9 cellular contexts compared by ENCODE assay signal in the genomic region with DNA sequence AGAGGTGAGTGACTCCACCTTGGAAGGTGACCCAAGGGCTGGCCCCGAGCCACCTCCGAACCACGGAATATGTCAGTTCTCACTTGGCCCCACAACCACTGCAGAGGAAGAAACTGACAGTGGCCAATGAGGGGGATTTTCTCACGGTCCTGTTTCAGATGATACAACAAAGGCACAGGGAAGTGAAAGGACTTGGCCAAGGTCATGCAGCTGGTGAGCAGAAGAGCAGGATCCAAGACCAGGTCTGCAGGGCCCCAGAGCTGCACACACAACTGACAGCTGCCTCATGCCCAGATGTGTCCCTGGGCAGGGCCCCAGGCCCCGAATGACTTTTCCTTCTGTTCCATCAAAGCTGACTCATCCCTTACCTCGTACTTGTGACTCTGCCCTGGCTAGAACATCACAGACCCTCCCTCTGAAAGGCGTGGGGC. TPM values are rescaled to one million over a fixed set of nuclear protein-coding genes. Genes with fewer than 3 reads are reported as not detected.
A peak's percentile ranks its signal among the peaks of the same experiment; 100 is the strongest.
DNase-seq lines count a peak whose midpoint lies in the region; ATAC-seq and TF ChIP-seq lines count a peak whose summit lies in the region.
"Had no signal": no experiment of that assay in that cellular context is flagged by ENCODE, and none has a peak within 500 bp of the region (broad histone marks: within the 10 kb centered on the region; RNA-seq: fewer than 3 reads in every experiment).

No MANE protein-coding gene starts in this region.

- H3K36me3 Mint-ChIP-seq in activated T-helper 2 cell treated with anti-CD3 and anti-CD28 coated beads, Interferon-gamma antibody, Interleukin-2, Interleukin-4, amounts not matched to agents 10 μg/mL and 5 μg/mL and 100 μg/mL, durations not matched to agents 14 hours and 24 hours and 36 hours (ENCODE audit: low read depth): peaks cover 29% of the 10 kb centered on the region
- H3K36me3 Mint-ChIP-seq in effector memory CD8-positive, alpha-beta T cell (ENCODE audit: insufficient read depth): peaks cover 36% of the 10 kb centered on the region

- ATAC-seq in HG02970 (IDR thresholded peaks at IDR 0.05; ENCODE audit: low FRiP score, unreplicated experiment) (peak; percentile 40), GM19324 (IDR thresholded peaks at IDR 0.05; ENCODE audit: low FRiP score, unreplicated experiment) (no peak), omental fat pad (ENCODE audit: low FRiP score) (no peak)
- ATAC-seq in effector memory CD8-positive, alpha-beta T cell (replicated peaks): no peak

- no peak overlapping the region for H3K4me3 ChIP-seq in skeletal muscle satellite cell (ENCODE audit: low read length)

- H3K27me3 Mint-ChIP-seq in activated T-helper 2 cell treated with anti-CD3 and anti-CD28 coated beads, Interferon-gamma antibody, Interleukin-2, Interleukin-4, amounts not matched to agents 10 μg/mL and 5 μg/mL and 100 μg/mL, durations not matched to agents 14 hours and 24 hours and 36 hours (ENCODE audit: low read depth): no peaks in the 10 kb centered on the region
- H3K27me3 Mint-ChIP-seq in effector memory CD8-positive, alpha-beta T cell: no peaks in the 10 kb centered on the region

- peak; percentile 60 for DNase-seq in SIG-M5 treated with dmso at 0.1 percent for 504 hours (lab: John Stamatoyannopoulos, UW; ENCODE audit: unreplicated experiment)
- no peak for DNase-seq in SIG-M5 (lab: John Stamatoyannopoulos, UW)
- DNase-seq in activated T-helper 2 cell treated with anti-CD3 and anti-CD28 coated beads, Interferon-gamma antibody, Interleukin-2, Interleukin-4, amounts not matched to agents 10 μg/mL and 5 μg/mL and 100 μg/mL, durations not matched to agents 14 hours and 24 hours and 36 hours (ENCODE audit: low spot score): no peak
- DNase-seq in effector memory CD8-positive, alpha-beta T cell: no peak
- no peak for DNase-seq in omental fat pad (ENCODE audit: low spot score)
- DNase-seq: NCI-H2081 had no signal

- intact Hi-C loops in activated T-helper 2 cell treated with anti-CD3 and anti-CD28 coated beads, Interferon-gamma antibody, Interleukin-2, Interleukin-4, amounts not matched to agents 10 μg/mL and 5 μg/mL and 100 μg/mL, durations not matched to agents 14 hours and 24 hours and 36 hours (cut with micrococcal nuclease): no loop called here

- TF ChIP-seq CTCF in omental fat pad (IDR thresholded peaks at IDR 0.05): no peak

- H3K4me3 Mint-ChIP-seq in activated T-helper 2 cell treated with anti-CD3 and anti-CD28 coated beads, Interferon-gamma antibody, Interleukin-2, Interleukin-4, amounts not matched to agents 10 μg/mL and 5 μg/mL and 100 μg/mL, durations not matched to agents 14 hours and 24 hours and 36 hours (ENCODE audit: low read depth): no peak overlapping the region
- no peak overlapping the region for H3K4me3 Mint-ChIP-seq in effector memory CD8-positive, alpha-beta T cell

- H3K27me3 ChIP-seq in skeletal muscle satellite cell (ENCODE audit: control insufficient read depth, insufficient read depth, low read length): no peaks in the 10 kb centered on the region

- no peaks in the 10 kb centered on the region for H3K9me3 ChIP-seq in skeletal muscle satellite cell (replicated peaks; ENCODE audit: low read length)

- peak overlapping the region; percentile 28 for H3K27ac Mint-ChIP-seq in activated T-helper 2 cell treated with anti-CD3 and anti-CD28 coated beads, Interferon-gamma antibody, Interleukin-2, Interleukin-4, amounts not matched to agents 10 μg/mL and 5 μg/mL and 100 μg/mL, durations not matched to agents 14 hours and 24 hours and 36 hours
- peak overlapping the region in 1 of 2 donors; percentile 81 for H3K27ac Mint-ChIP-seq in effector memory CD8-positive, alpha-beta T cell

- H3K9me3 Mint-ChIP-seq in activated T-helper 2 cell treated with anti-CD3 and anti-CD28 coated beads, Interferon-gamma antibody, Interleukin-2, Interleukin-4, amounts not matched to agents 10 μg/mL and 5 μg/mL and 100 μg/mL, durations not matched to agents 14 hours and 24 hours and 36 hours: no peaks in the 10 kb centered on the region
- no peaks in the 10 kb centered on the region for H3K9me3 Mint-ChIP-seq in effector memory CD8-positive, alpha-beta T cell

- H3K4me1 Mint-ChIP-seq in activated T-helper 2 cell treated with anti-CD3 and anti-CD28 coated beads, Interferon-gamma antibody, Interleukin-2, Interleukin-4, amounts not matched to agents 10 μg/mL and 5 μg/mL and 100 μg/mL, durations not matched to agents 14 hours and 24 hours and 36 hours (ENCODE audit: low read depth): peaks cover 10% of the 10 kb centered on the region
- peaks cover 5 to 11% of the 10 kb centered on the region in 2 donors for H3K4me1 Mint-ChIP-seq in effector memory CD8-positive, alpha-beta T cell (ENCODE audit: low read depth in 2 of 2)

- H3K4me2 ChIP-seq in skeletal muscle satellite cell (ENCODE audit: low read length): peak overlapping the region; percentile 84

- H3K4me1 ChIP-seq in skeletal muscle satellite cell (ENCODE audit: control insufficient read depth, insufficient read depth, low read length): peaks cover 54% of the 10 kb centered on the region

- H3K36me3 ChIP-seq in skeletal muscle satellite cell (ENCODE audit: insufficient read depth, low read length): peaks cover 62% of the 10 kb centered on the region

- peak overlapping the region; percentile 86 for H3K9ac ChIP-seq in skeletal muscle satellite cell (ENCODE audit: low read depth, low read length)

RNA-seq across cellular contexts. Expression of a gene that starts 25.8 kb away (rescaled TPM):
- total RNA-seq in activated T-helper 2 cell treated with anti-CD3 and anti-CD28 coated beads, Interferon-gamma antibody, Interleukin-2, Interleukin-4, amounts not matched to agents 10 μg/mL and 5 μg/mL and 100 μg/mL, durations not matched to agents 14 hours and 24 hours and 36 hours: 10.7 and 11.0 TPM in 2 replicates
- total RNA-seq in skeletal muscle satellite cell (2012; rRNA removed): 114 and 163 TPM in 2 replicates
- total RNA-seq in omental fat pad: 100 to 1,000 TPM in 1 of 4 donors, 10 to 100 TPM in 3; 40.6 to 107 (median 52.4) TPM

RNA-seq across cellular contexts. Expression of a gene that starts 36.5 kb away (rescaled TPM):
- 41.3 and 42.4 TPM in 2 replicates for total RNA-seq in activated T-helper 2 cell treated with anti-CD3 and anti-CD28 coated beads, Interferon-gamma antibody, Interleukin-2, Interleukin-4, amounts not matched to agents 10 μg/mL and 5 μg/mL and 100 μg/mL, durations not matched to agents 14 hours and 24 hours and 36 hours
- 15.0 and 15.5 TPM in 2 replicates for total RNA-seq in skeletal muscle satellite cell (2012; rRNA removed)
- 10 to 100 TPM; 36.1 to 75.5 (median 47.3) TPM for total RNA-seq in omental fat pad

RNA-seq across cellular contexts. Expression of a gene that starts 43.1 kb away (rescaled TPM):
- 19.0 and 20.4 TPM in 2 replicates for total RNA-seq in activated T-helper 2 cell treated with anti-CD3 and anti-CD28 coated beads, Interferon-gamma antibody, Interleukin-2, Interleukin-4, amounts not matched to agents 10 μg/mL and 5 μg/mL and 100 μg/mL, durations not matched to agents 14 hours and 24 hours and 36 hours
- total RNA-seq in skeletal muscle satellite cell (2012; rRNA removed): 3.5 and 13.8 TPM in 2 replicates
- total RNA-seq in omental fat pad: 1 to 10 TPM in 2 of 4 donors, under 1 TPM in 2; 0.63 to 3.1 (median 1.4) TPM

RNA-seq across cellular contexts. Expression of a gene that starts 48.5 kb away (rescaled TPM):
- 48.4 and 55.3 TPM in 2 replicates for total RNA-seq in activated T-helper 2 cell treated with anti-CD3 and anti-CD28 coated beads, Interferon-gamma antibody, Interleukin-2, Interleukin-4, amounts not matched to agents 10 μg/mL and 5 μg/mL and 100 μg/mL, durations not matched to agents 14 hours and 24 hours and 36 hours
- 9.6 and 10.1 TPM in 2 replicates for total RNA-seq in skeletal muscle satellite cell (2012; rRNA removed)
- total RNA-seq in omental fat pad: 10 to 100 TPM; 28.7 to 57.8 (median 38.3) TPM
